In the genomic region with DNA sequence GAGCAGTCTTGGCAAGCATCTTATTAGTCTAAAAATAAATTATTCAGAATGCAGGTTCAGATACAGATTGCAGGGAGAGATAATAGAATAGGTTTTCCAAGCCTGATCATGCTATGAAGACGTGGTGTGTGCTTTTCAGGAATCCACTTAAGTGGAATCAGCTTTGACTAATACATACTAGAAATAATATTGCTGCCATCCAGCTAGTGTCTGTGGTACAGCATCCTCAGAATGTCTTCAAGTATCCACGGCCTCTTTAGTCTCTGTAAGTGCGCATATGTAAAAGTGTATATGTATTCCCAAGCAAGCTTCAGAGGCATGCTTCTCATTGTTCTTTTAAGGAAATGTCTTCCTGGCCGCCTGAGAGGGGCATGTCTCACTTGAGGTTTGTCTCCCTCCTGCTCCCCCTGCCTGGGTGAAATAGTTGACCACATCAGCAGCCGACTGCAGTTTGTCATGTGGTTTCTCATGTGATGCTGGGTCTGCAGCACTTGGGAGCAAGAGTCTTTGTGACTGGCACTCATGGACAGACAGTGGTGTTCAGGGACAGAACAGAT, we compare ENCODE assay signal across 9 cellular contexts.
DNase-seq lines count a peak whose midpoint lies in the region; ATAC-seq, FAIRE-seq and TF ChIP-seq lines count a peak whose summit lies in the region.
"Had no signal": no experiment of that assay in that cellular context is flagged by ENCODE, and none has a peak within 500 bp of the region (broad histone marks: within the 10 kb centered on the region; RNA-seq: fewer than 3 reads in every experiment).

No MANE protein-coding gene starts in this region.

- no peaks in the 10 kb centered on the region for H3K27me3 ChIP-seq in AG04450 (ENCODE audit: control insufficient read depth, insufficient read depth, low read length)
- H3K27me3 ChIP-seq in heart right ventricle = no peaks in the 10 kb centered on the region

- TF ChIP-seq CTCF in AG04450 (IDR thresholded peaks at IDR 0.05; ENCODE audit: low read depth, low read length) (peak; percentile 50), WTC11 (IDR thresholded peaks at IDR 0.05) (no peak), heart right ventricle (IDR thresholded peaks at IDR 0.05) (peak in 8 of 9 donors; percentile 20 to 66 (median 36))

- no peaks in the 10 kb centered on the region for H3K36me3 ChIP-seq in heart right ventricle

- no peak overlapping the region for H3K4me3 ChIP-seq in AG04450 (ENCODE audit: low read depth, low read length)
- H3K4me3 ChIP-seq in heart right ventricle = peak overlapping the region in 7 of 10 donors; percentile 30 to 45 (median 43)

- no peaks in the 10 kb centered on the region for H3K27me3 Mint-ChIP-seq in WTC11 (ENCODE audit: low read depth)

- no peaks in the 10 kb centered on the region for H3K9me3 ChIP-seq in AG04450 (ENCODE audit: control insufficient read depth, insufficient read depth, low read length)
- H3K9me3 ChIP-seq in heart right ventricle = no peaks in the 10 kb centered on the region

- WGBS in heart right ventricle, 2 donors = 8 to 13% methylated on average over 5 of the region's 5 CpGs

- CTCF ChIA-PET in AG04450 (lab: Charles Lee) (interaction anchor here (0.6 to 1.0 kb wide), 9 partner anchors 46 to 1517 kb away, joined by 3 to 7 read pairs (median 4); no protein-coding TSS in a partner anchor), WTC11 (lab: Charles Lee) (interaction anchor here (0.6 kb wide), 1 partner anchor 1459 kb away, joined by 3 read pairs; no protein-coding TSS in a partner anchor)

- peaks cover 16 to 85% (median 61%) of the 10 kb centered on the region in 9 donors for H3K4me1 ChIP-seq in heart right ventricle

- H3K27ac ChIP-seq in AG04450 (ENCODE audit: low read depth, low read length) (no peak overlapping the region), heart right ventricle (peak overlapping the region in 1 of 10 donors; percentile 22)

- H3K27ac Mint-ChIP-seq in WTC11 = peak overlapping the region; percentile 97

- H3K4me1 Mint-ChIP-seq in WTC11 = peaks cover 66% of the 10 kb centered on the region

- ATAC-seq in WTC11 (peak; percentile 53), heart right ventricle (peak in 7 of 8 donors; percentile 30 to 48 (median 45)), sciatic nerve (peak; percentile 77), GM18520 (IDR thresholded peaks at IDR 0.05; ENCODE audit: unreplicated experiment) (no peak)

- TF ChIP-seq POLR2A in H54 (IDR thresholded peaks at IDR 0.05; ENCODE audit: low read depth, low read length) = no peak

- intact Hi-C loops in heart right ventricle (cut with DNase I) = loop anchor here in 8 of 10 donors (5.0 to 10.0 kb wide), 3 partner anchors 301 to 551 kb away; a partner anchor contains a TSS
- intact Hi-C loops in sciatic nerve (cut with DNase I) = no loop called here

- peak; percentile 42 for DNase-seq in AG04450 (ENCODE audit: low read depth, low spot score)
- DNase-seq in HK-2 (ENCODE audit: unreplicated experiment) = peak; percentile 72
- peak; percentile 24 for DNase-seq in WTC11 (ENCODE audit: low spot score)
- DNase-seq in heart right ventricle = peak in 1 of 2 donors; percentile 37
- no peak for DNase-seq in sciatic nerve (ENCODE audit: low spot score)
- DNase-seq in H54 (ENCODE audit: insufficient read length, low spot score) = no peak
- DNase-seq in HPDE6-E6E7 (ENCODE audit: extremely low spot score) = no peak

- peaks cover 3% of the 10 kb centered on the region; the same call in 1 of the 2 replicates for H3K9me3 Mint-ChIP-seq in WTC11

- no peaks in the 10 kb centered on the region for H3K36me3 Mint-ChIP-seq in WTC11

- H3K4me3 Mint-ChIP-seq in WTC11 = peak overlapping the region; percentile 47

- FAIRE-seq in H54 (lab: Jason Lieb, UNC) = no peak
- FAIRE-seq: GM18507 had no signal

- POLR2A ChIA-PET in AG04450 (lab: Yijun Ruan, JAX) (interaction anchor here (0.7 to 5.4 kb wide), 5 partner anchors 259 to 552 kb away, joined by 3 to 61 read pairs (median 4); a partner anchor contains a TSS), WTC11 (lab: Charles Lee) (interaction anchor here (1.2 kb wide), 1 partner anchor 280 kb away, joined by 3 read pairs; no protein-coding TSS in a partner anchor)

TF ChIP-seq in WTC11, 78 proteins besides CTCF, POLR2A, EP300 and RAD21:
- TF ChIP-seq JAZF1 (CRISPR knock-in tag; IDR thresholded peaks at IDR 0.05) (no peak), NR2C2 (CRISPR knock-in tag; IDR thresholded peaks at IDR 0.05) (no peak), ELF4 (CRISPR knock-in tag; IDR thresholded peaks at IDR 0.05; ENCODE audit: low read depth) (no peak), ZNF317 (CRISPR knock-in tag; IDR thresholded peaks at IDR 0.05; ENCODE audit: borderline replicate concordance, low read depth) (no peak), ZBTB21 (CRISPR knock-in tag; IDR thresholded peaks at IDR 0.05; ENCODE audit: borderline replicate concordance) (no peak), CREB1 (CRISPR knock-in tag; IDR thresholded peaks at IDR 0.05) (no peak), CREM (CRISPR knock-in tag; IDR thresholded peaks at IDR 0.05) (no peak), KAT7 (CRISPR knock-in tag; IDR thresholded peaks at IDR 0.05; ENCODE audit: borderline replicate concordance) (no peak), RORB (CRISPR knock-in tag; IDR thresholded peaks at IDR 0.05) (no peak), ESRRA (CRISPR knock-in tag; IDR thresholded peaks at IDR 0.05; ENCODE audit: borderline replicate concordance) (no peak), ZNF671 (CRISPR knock-in tag; IDR thresholded peaks at IDR 0.05) (no peak), JUN (CRISPR knock-in tag; IDR thresholded peaks at IDR 0.05) (no peak)
- TF ChIP-seq, protein P1, sequence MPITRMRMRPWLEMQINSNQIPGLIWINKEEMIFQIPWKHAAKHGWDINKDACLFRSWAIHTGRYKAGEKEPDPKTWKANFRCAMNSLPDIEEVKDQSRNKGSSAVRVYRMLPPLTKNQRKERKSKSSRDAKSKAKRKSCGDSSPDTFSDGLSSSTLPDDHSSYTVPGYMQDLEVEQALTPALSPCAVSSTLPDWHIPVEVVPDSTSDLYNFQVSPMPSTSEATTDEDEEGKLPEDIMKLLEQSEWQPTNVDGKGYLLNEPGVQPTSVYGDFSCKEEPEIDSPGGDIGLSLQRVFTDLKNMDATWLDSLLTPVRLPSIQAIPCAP (CRISPR knock-in tag; IDR thresholded peaks at IDR 0.05) = no peak
- TF ChIP-seq, protein P2, sequence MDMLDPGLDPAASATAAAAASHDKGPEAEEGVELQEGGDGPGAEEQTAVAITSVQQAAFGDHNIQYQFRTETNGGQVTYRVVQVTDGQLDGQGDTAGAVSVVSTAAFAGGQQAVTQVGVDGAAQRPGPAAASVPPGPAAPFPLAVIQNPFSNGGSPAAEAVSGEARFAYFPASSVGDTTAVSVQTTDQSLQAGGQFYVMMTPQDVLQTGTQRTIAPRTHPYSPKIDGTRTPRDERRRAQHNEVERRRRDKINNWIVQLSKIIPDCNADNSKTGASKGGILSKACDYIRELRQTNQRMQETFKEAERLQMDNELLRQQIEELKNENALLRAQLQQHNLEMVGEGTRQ (CRISPR knock-in tag; IDR thresholded peaks at IDR 0.05) = peak; percentile 79
- TF ChIP-seq, protein P3, sequence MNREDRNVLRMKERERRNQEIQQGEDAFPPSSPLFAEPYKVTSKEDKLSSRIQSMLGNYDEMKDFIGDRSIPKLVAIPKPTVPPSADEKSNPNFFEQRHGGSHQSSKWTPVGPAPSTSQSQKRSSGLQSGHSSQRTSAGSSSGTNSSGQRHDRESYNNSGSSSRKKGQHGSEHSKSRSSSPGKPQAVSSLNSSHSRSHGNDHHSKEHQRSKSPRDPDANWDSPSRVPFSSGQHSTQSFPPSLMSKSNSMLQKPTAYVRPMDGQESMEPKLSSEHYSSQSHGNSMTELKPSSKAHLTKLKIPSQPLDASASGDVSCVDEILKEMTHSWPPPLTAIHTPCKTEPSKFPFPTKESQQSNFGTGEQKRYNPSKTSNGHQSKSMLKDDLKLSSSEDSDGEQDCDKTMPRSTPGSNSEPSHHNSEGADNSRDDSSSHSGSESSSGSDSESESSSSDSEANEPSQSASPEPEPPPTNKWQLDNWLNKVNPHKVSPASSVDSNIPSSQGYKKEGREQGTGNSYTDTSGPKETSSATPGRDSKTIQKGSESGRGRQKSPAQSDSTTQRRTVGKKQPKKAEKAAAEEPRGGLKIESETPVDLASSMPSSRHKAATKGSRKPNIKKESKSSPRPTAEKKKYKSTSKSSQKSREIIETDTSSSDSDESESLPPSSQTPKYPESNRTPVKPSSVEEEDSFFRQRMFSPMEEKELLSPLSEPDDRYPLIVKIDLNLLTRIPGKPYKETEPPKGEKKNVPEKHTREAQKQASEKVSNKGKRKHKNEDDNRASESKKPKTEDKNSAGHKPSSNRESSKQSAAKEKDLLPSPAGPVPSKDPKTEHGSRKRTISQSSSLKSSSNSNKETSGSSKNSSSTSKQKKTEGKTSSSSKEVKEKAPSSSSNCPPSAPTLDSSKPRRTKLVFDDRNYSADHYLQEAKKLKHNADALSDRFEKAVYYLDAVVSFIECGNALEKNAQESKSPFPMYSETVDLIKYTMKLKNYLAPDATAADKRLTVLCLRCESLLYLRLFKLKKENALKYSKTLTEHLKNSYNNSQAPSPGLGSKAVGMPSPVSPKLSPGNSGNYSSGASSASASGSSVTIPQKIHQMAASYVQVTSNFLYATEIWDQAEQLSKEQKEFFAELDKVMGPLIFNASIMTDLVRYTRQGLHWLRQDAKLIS (CRISPR knock-in tag; IDR thresholded peaks at IDR 0.05; ENCODE audit: borderline replicate concordance) = no peak
- TF ChIP-seq, protein P4, sequence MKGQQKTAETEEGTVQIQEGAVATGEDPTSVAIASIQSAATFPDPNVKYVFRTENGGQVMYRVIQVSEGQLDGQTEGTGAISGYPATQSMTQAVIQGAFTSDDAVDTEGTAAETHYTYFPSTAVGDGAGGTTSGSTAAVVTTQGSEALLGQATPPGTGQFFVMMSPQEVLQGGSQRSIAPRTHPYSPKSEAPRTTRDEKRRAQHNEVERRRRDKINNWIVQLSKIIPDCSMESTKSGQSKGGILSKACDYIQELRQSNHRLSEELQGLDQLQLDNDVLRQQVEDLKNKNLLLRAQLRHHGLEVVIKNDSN (CRISPR knock-in tag; IDR thresholded peaks at IDR 0.05) = peak; percentile 62; the same call in 1 of the 2 replicates

Comparison
In these comparisons a context has a peak if more than half of its experiments do, and no peak if none do; other contexts are left out.
1. DNase-seq: peak in AG04450 (single experiment), HK-2 (single experiment) and WTC11 (single experiment); none in sciatic nerve (single experiment), H54 (single experiment) and HPDE6-E6E7 (single experiment).